ENCODE assay signal across 20 cellular contexts in the genomic region with DNA sequence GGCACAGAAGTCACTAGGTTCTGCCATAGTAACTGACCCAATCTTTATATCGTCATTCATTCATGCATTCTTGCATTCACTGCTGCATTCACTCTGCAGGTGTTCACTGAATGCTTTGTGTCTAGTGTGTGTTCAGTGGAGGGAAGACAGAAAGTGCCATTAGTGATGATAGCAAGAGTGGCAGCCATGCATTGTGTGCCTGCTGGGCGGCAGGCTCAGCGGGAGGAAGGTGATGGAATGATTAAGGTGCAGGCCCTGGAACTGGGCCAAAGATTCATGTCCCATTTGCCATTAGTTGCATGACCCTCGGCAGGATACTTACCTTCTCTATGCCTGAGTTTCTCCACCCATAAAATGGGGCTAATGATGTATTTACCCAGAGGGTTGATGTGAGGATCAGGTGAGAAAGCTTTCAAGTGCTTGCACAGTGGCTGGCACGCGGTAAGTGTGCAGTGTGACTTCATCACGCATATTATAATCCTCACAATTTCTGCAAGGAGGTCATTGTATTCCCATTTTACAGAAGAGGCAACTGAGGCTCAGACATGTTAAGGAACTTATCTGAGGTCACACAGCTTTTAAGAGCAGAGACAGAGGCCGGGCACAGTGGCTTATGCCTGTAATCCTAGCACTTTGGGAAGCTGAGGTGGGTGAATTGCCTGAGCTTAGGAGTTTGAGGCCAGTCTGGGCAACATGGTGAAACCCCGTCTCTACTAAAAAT. TPM values are rescaled to one million over a fixed set of nuclear protein-coding genes. Genes with fewer than 3 reads are reported as not detected.
A peak's percentile ranks its signal among the peaks of the same experiment; 100 is the strongest.
DNase-seq lines count a peak whose midpoint lies in the region; ATAC-seq and TF ChIP-seq lines count a peak whose summit lies in the region.
"Had no signal": no experiment of that assay in that cellular context is flagged by ENCODE, and none has a peak within 500 bp of the region (broad histone marks: within the 10 kb centered on the region; RNA-seq: fewer than 3 reads in every experiment).

No MANE protein-coding gene starts in this region.

- WGBS in H9 (ENCODE audit: extremely low coverage, insufficient read length, low lambda C conversion rate) = no CpG with 5 or more reads among the region's 9 CpGs

- H3K9me3 ChIP-seq in H9 (ENCODE audit: control insufficient read depth, low read depth, low read length) = no peaks in the 10 kb centered on the region
- H3K9me3 ChIP-seq: SK-N-SH had no signal

- H3K4me1 ChIP-seq in H9 (ENCODE audit: insufficient read depth, low read length) = peaks cover 6% of the 10 kb centered on the region; the same call in 1 of the 2 replicates

- peak overlapping the region; percentile 11 for H3K27ac Mint-ChIP-seq in progenitor cell of endocrine pancreas
- H3K27ac Mint-ChIP-seq in H9 = peak overlapping the region in 1 of 3 experiments; percentile 11; a peak in 1 of 7 replicates

- no peak overlapping the region for H3K4me2 ChIP-seq in H9 (ENCODE audit: insufficient read depth, insufficient read length, low read length)
- H3K4me2 ChIP-seq: SK-N-SH had no signal

- H3K27me3 ChIP-seq in H9 (ENCODE audit: insufficient read depth, low read length) = no peaks in the 10 kb centered on the region

- no peaks in the 10 kb centered on the region for H3K23me2 ChIP-seq in H9 (ENCODE audit: insufficient read length, low read depth, low read length, poor library complexity, severe bottlenecking)

- H2AK5ac ChIP-seq in H9 (ENCODE audit: insufficient read length, low read length) = no peak overlapping the region

- CTCF ChIA-PET in RWPE1 (lab: Yijun Ruan, JAX) = interaction anchor here (0.6 kb wide), 1 partner anchor 62 kb away, joined by 5 read pairs; no protein-coding TSS in a partner anchor

- H3K9ac ChIP-seq in H9 (ENCODE audit: extremely low read depth, insufficient read length, low read length) = no peak overlapping the region
- H3K9ac ChIP-seq: GM23248, SK-N-SH had no signal

- DNase-seq in NCI-H2081 (lab: John Stamatoyannopoulos, UW) (peak; percentile 14 to 48), NCI-H2081 treated with DMSO at 0.1 percent for 48 hours (lab: John Stamatoyannopoulos, UW) (no peak), NCI-H2029 (lab: John Stamatoyannopoulos, UW) (peak; percentile 60), RWPE1 (ENCODE audit: low spot score) (no peak), progenitor cell of endocrine pancreas (ENCODE audit: low spot score, unreplicated experiment) (no peak), H9 (no peak)
- no peak for DNase-seq in stimulated activated CD4-positive, alpha-beta T cell treated with anti-CD3 and anti-CD28 coated beads, Interleukin-4, amount 100 ng/mL, for 4 hours
- DNase-seq: C1 segment of cervical spinal cord, DMS79, GM23248, MM.1S, NCI-H1105 treated with DMSO at 0.1 percent for 48 hours, NCI-H2171 treated with DMSO at 0.1 percent for 48 hours, NCI-H524 treated with DMSO at 0.1 percent for 48 hours, Right ventricle myocardium superior, SK-N-SH, T-helper 1 cell had no signal

- ATAC-seq in GM21717 (IDR thresholded peaks at IDR 0.05; ENCODE audit: unreplicated experiment) = no peak
- ATAC-seq: GM12878, Panc1 had no signal

- H3K4me1 Mint-ChIP-seq in progenitor cell of endocrine pancreas (ENCODE audit: low read depth) (no peaks in the 10 kb centered on the region), H9 (peaks cover 10 to 18% of the 10 kb centered on the region in 2 experiments)

- no peak overlapping the region for H2AFZ ChIP-seq in H9 (ENCODE audit: low read length)
- H2AFZ ChIP-seq: GM23248 had no signal

- H3K27me3 Mint-ChIP-seq in progenitor cell of endocrine pancreas (no peaks in the 10 kb centered on the region), H9 (ENCODE audit: low read depth) (no peaks in the 10 kb centered on the region)

- no peak overlapping the region for H3K14ac ChIP-seq in H9 (ENCODE audit: insufficient read depth, low read length)

- no peak overlapping the region for H4K91ac ChIP-seq in H9 (ENCODE audit: insufficient read length, low read depth, low read length)

- H3K4me3 Mint-ChIP-seq in progenitor cell of endocrine pancreas (ENCODE audit: low read depth) = no peak overlapping the region
- no peak overlapping the region for H3K4me3 Mint-ChIP-seq in H9

- H4K5ac ChIP-seq in H9 (ENCODE audit: insufficient read length, low read depth, low read length) = no peak overlapping the region

- POLR2A ChIA-PET in RWPE1 (lab: Yijun Ruan, JAX; ENCODE audit: low non-redundant PET) = interaction anchor here (0.7 kb wide), 1 partner anchor 28 kb away, joined by 3 read pairs; no protein-coding TSS in a partner anchor

- H3K36me3 Mint-ChIP-seq in progenitor cell of endocrine pancreas (ENCODE audit: insufficient read depth) = no peaks in the 10 kb centered on the region
- H3K36me3 Mint-ChIP-seq in H9 (ENCODE audit: insufficient read depth in 1 of 3, low read depth in 3 of 3) = peaks cover 1 to 40% (median 10%) of the 10 kb centered on the region in 3 experiments; a peak in 6 of 7 replicates

- no peak overlapping the region for H2BK12ac ChIP-seq in H9 (ENCODE audit: insufficient read length, low read depth, low read length)

- H3K27ac ChIP-seq in RWPE1 (peak overlapping the region; percentile 51), H9 (ENCODE audit: insufficient read length, low read depth, low read length) (no peak overlapping the region)
- H3K27ac ChIP-seq: GM23248 had no signal

- H4K20me1 ChIP-seq in H9 (ENCODE audit: control insufficient read depth, insufficient read depth, insufficient read length) = no peaks in the 10 kb centered on the region

- no peaks in the 10 kb centered on the region for H3K9me3 Mint-ChIP-seq in progenitor cell of endocrine pancreas (ENCODE audit: low read depth)
- H3K9me3 Mint-ChIP-seq in H9 = no peaks in the 10 kb centered on the region

- no peak overlapping the region for H2BK120ac ChIP-seq in H9 (ENCODE audit: low read depth, low read length, poor library complexity, severe bottlenecking)

- no peak overlapping the region for H3K18ac ChIP-seq in H9 (ENCODE audit: insufficient read length, low read depth, low read length)

- H3T11ph ChIP-seq in H9 (ENCODE audit: low read length) = no peak overlapping the region

- H2BK20ac ChIP-seq in H9 (ENCODE audit: low read depth, low read length, poor library complexity, severe bottlenecking) = no peak overlapping the region

- H3K79me1 ChIP-seq in H9 (ENCODE audit: insufficient read depth, low read depth, low read length, poor library complexity, severe bottlenecking) = no peaks in the 10 kb centered on the region

- H4K8ac ChIP-seq in H9 (replicated peaks; ENCODE audit: insufficient read length, low read depth, low read length) = no peak overlapping the region

- no peaks in the 10 kb centered on the region for H3K79me2 ChIP-seq in H9 (ENCODE audit: insufficient read depth, low read length)

- no peak overlapping the region for H2BK5ac ChIP-seq in H9 (ENCODE audit: insufficient read length, low read length)

- H2BK15ac ChIP-seq in H9 (ENCODE audit: low read depth, low read length) = no peak overlapping the region

- H3K4ac ChIP-seq in H9 (ENCODE audit: low read depth, low read length) = no peak overlapping the region

- no peak overlapping the region for H3K56ac ChIP-seq in H9 (ENCODE audit: insufficient read length, low read depth, low read length)

- H3K23ac ChIP-seq in H9 (ENCODE audit: insufficient read length, low read depth, low read length) = no peak overlapping the region

- TF ChIP-seq CTCF in RWPE1 (conservative IDR thresholded peaks at IDR 0.05; ENCODE audit: low read depth) (no peak), progenitor cell of endocrine pancreas (IDR thresholded peaks at IDR 0.05; ENCODE audit: unreplicated experiment) (no peak), H9 (conservative IDR thresholded peaks at IDR 0.05) (no peak)

RNA-seq across cellular contexts. Expression of gene ITPR3, which starts 40.2 kb away (rescaled TPM):
- total RNA-seq in progenitor cell of endocrine pancreas (28.3 and 30.4 TPM in 2 replicates), H9 (2021) (39.1 and 40.3 TPM in 2 replicates)

RNA-seq across cellular contexts. Expression of gene UQCC2, which starts 50.2 kb away (rescaled TPM):
- total RNA-seq in progenitor cell of endocrine pancreas = 97.2 and 99.4 TPM in 2 replicates
- 134 and 140 TPM in 2 replicates for total RNA-seq in H9 (2021)

Comparison
In these comparisons a context has a peak if more than half of its experiments do, and no peak if none do; other contexts are left out.
1. DNase-seq: peak in NCI-H2081 (2 of 2) and NCI-H2029 (single experiment); none in NCI-H2081 treated with DMSO at 0.1 percent for 48 hours (single experiment), RWPE1 (single experiment), progenitor cell of endocrine pancreas (single experiment), H9 (single experiment) and stimulated activated CD4-positive, alpha-beta T cell treated with anti-CD3 and anti-CD28 coated beads, Interleukin-4, amount 100 ng/mL, for 4 hours (0 of 2).